Comparison of ENCODE assay signal across 10 cellular contexts in genomic region chr17:67487506-67487905, GRCh38.
DNase-seq lines count a peak whose midpoint lies in the region; ATAC-seq lines count a peak whose summit lies in the region.
"Had no signal": no experiment of that assay in that cellular context is flagged by ENCODE, and none has a peak within 500 bp of the region (broad histone marks: within the 10 kb centered on the region; RNA-seq: fewer than 3 reads in every experiment).

No MANE protein-coding gene starts in this region.

- no peaks in the 10 kb centered on the region for H3K27me3 Mint-ChIP-seq in activated CD4-positive, alpha-beta memory T cell treated with anti-CD3 and anti-CD28 coated beads, Interleukin-2, amount 10 ng/mL, durations not matched to agents 7 days and 5 days

- H3K27ac Mint-ChIP-seq in activated CD4-positive, alpha-beta memory T cell treated with anti-CD3 and anti-CD28 coated beads, Interleukin-2, amount 10 ng/mL, durations not matched to agents 7 days and 5 days: peak overlapping the region; percentile 76

- no peak for ATAC-seq in GM21529 (IDR thresholded peaks at IDR 0.05; ENCODE audit: unreplicated experiment)
- ATAC-seq: Panc1 had no signal

- H3K4me1 Mint-ChIP-seq in activated CD4-positive, alpha-beta memory T cell treated with anti-CD3 and anti-CD28 coated beads, Interleukin-2, amount 10 ng/mL, durations not matched to agents 7 days and 5 days: peaks cover 21% of the 10 kb centered on the region

- POLR2A ChIA-PET in activated CD4-positive, alpha-beta memory T cell treated with anti-CD3 and anti-CD28 coated beads, Interleukin-2, amount 10 ng/mL, durations not matched to agents 7 days and 5 days (lab: Charles Lee): interaction anchor here (1.3 kb wide), 2 partner anchors 10 to 12 kb away, joined by 4 to 5 read pairs; no protein-coding TSS in a partner anchor

- in situ Hi-C loops in Caki2 (cut with HindIII; ENCODE audit: low pct_unique_long_range_greater_than_20kb, low sequenced_read_pairs): loop anchor here (5.0 kb wide), 1 partner anchor 65 kb away; no protein-coding TSS in a partner anchor

- H3K4me3 ChIP-seq in skeletal muscle cell (ENCODE audit: low read depth, low read length): no peak overlapping the region
- H3K4me3 ChIP-seq: coronary artery had no signal

- peaks cover 2% of the 10 kb centered on the region for H3K36me3 Mint-ChIP-seq in activated CD4-positive, alpha-beta memory T cell treated with anti-CD3 and anti-CD28 coated beads, Interleukin-2, amount 10 ng/mL, durations not matched to agents 7 days and 5 days (ENCODE audit: low read depth)

- H3K9me3 Mint-ChIP-seq in activated CD4-positive, alpha-beta memory T cell treated with anti-CD3 and anti-CD28 coated beads, Interleukin-2, amount 10 ng/mL, durations not matched to agents 7 days and 5 days: no peaks in the 10 kb centered on the region

- H3K4me3 Mint-ChIP-seq in activated CD4-positive, alpha-beta memory T cell treated with anti-CD3 and anti-CD28 coated beads, Interleukin-2, amount 10 ng/mL, durations not matched to agents 7 days and 5 days: no peak overlapping the region

- peak; percentile 40 for DNase-seq in Caki2 (ENCODE audit: low read depth)
- DNase-seq in activated CD4-positive, alpha-beta memory T cell treated with anti-CD3 and anti-CD28 coated beads, Interleukin-2, amount 10 ng/mL, durations not matched to agents 7 days and 5 days: no peak
- DNase-seq in fibroblast of peridontal ligament (ENCODE audit: extremely low read depth): peak; percentile 57
- peak; percentile 42 for DNase-seq in skeletal muscle cell (ENCODE audit: low read depth)
- no peak for DNase-seq in NCI-H146 treated with DMSO at 0.1 percent for 48 hours (lab: John Stamatoyannopoulos, UW; ENCODE audit: unreplicated experiment)
- DNase-seq in iPS-NIHi11 (ENCODE audit: low spot score): no peak
- DNase-seq: DMS153 had no signal

- CTCF ChIA-PET in activated CD4-positive, alpha-beta memory T cell treated with anti-CD3 and anti-CD28 coated beads, Interleukin-2, amount 10 ng/mL, durations not matched to agents 7 days and 5 days (lab: Charles Lee): interaction anchor here (1.0 to 1.7 kb wide), 5 partner anchors 10 to 113 kb away, joined by 3 to 9 read pairs (median 4); no protein-coding TSS in a partner anchor

Comparison
In these comparisons a context has a peak if more than half of its experiments do, and no peak if none do; other contexts are left out.
1. DNase-seq: peak in Caki2 (single experiment), fibroblast of peridontal ligament (single experiment) and skeletal muscle cell (single experiment); none in activated CD4-positive, alpha-beta memory T cell treated with anti-CD3 and anti-CD28 coated beads, Interleukin-2, amount 10 ng/mL, durations not matched to agents 7 days and 5 days (single experiment), NCI-H146 treated with DMSO at 0.1 percent for 48 hours (single experiment) and iPS-NIHi11 (single experiment).